ENCODE assay signal across 8 cellular contexts in genomic region chr10:14603539-14604102, GRCh38.
DNase-seq lines count a peak whose midpoint lies in the region; ATAC-seq lines count a peak whose summit lies in the region.

No MANE protein-coding gene starts in this region.

- peak; percentile 25 to 33 for ATAC-seq in activated T-cell treated with anti-CD3 and anti-CD28 coated beads, Interleukin-2, amount 50 U/mL, for 4 hours
- peak; percentile 3 for ATAC-seq in HG02981 (IDR thresholded peaks at IDR 0.05; ENCODE audit: unreplicated experiment)
- peak; percentile 40 to 43 for ATAC-seq in natural killer cell treated with Interleukin-12 subunit alpha and Interleukin-12 subunit beta and Interleukin-15 and Interleukin-18, amount 100 ng/mL, for 72 hours

- H3K27ac ChIP-seq in epithelial cell of prostate, result peak overlapping the region; percentile 28

- H3K9me3 Mint-ChIP-seq in activated T-cell treated with anti-CD3 and anti-CD28 coated beads, Interleukin-2, amount 50 U/mL, for 4 hours, result no peaks in the 10 kb centered on the region
- peaks cover 4% of the 10 kb centered on the region for H3K9me3 Mint-ChIP-seq in natural killer cell treated with Interleukin-12 subunit alpha and Interleukin-12 subunit beta and Interleukin-15 and Interleukin-18, amount 100 ng/mL, for 72 hours

- H3K4me1 Mint-ChIP-seq in activated T-cell treated with anti-CD3 and anti-CD28 coated beads, Interleukin-2, amount 50 U/mL, for 4 hours (ENCODE audit: low read depth), result peaks cover 69% of the 10 kb centered on the region
- peaks cover 66 to 70% of the 10 kb centered on the region in 2 donors for H3K4me1 Mint-ChIP-seq in natural killer cell treated with Interleukin-12 subunit alpha and Interleukin-12 subunit beta and Interleukin-15 and Interleukin-18, amount 100 ng/mL, for 72 hours (ENCODE audit: low read depth in 2 of 2)

- peaks cover 21% of the 10 kb centered on the region for H3K36me3 Mint-ChIP-seq in activated T-cell treated with anti-CD3 and anti-CD28 coated beads, Interleukin-2, amount 50 U/mL, for 4 hours (ENCODE audit: insufficient read depth)
- H3K36me3 Mint-ChIP-seq in natural killer cell treated with Interleukin-12 subunit alpha and Interleukin-12 subunit beta and Interleukin-15 and Interleukin-18, amount 100 ng/mL, for 72 hours, result peaks cover 39% of the 10 kb centered on the region

- no peaks in the 10 kb centered on the region for H3K27me3 Mint-ChIP-seq in activated T-cell treated with anti-CD3 and anti-CD28 coated beads, Interleukin-2, amount 50 U/mL, for 4 hours (ENCODE audit: low read depth)
- no peaks in the 10 kb centered on the region for H3K27me3 Mint-ChIP-seq in natural killer cell treated with Interleukin-12 subunit alpha and Interleukin-12 subunit beta and Interleukin-15 and Interleukin-18, amount 100 ng/mL, for 72 hours

- H3K27ac Mint-ChIP-seq in natural killer cell treated with Interleukin-12 subunit alpha and Interleukin-12 subunit beta and Interleukin-15 and Interleukin-18, amount 100 ng/mL, for 72 hours, result peak overlapping the region; percentile 93 to 95

- peak overlapping the region; percentile 95 for H3K4me3 Mint-ChIP-seq in activated T-cell treated with anti-CD3 and anti-CD28 coated beads, Interleukin-2, amount 50 U/mL, for 4 hours
- H3K4me3 Mint-ChIP-seq in natural killer cell treated with Interleukin-12 subunit alpha and Interleukin-12 subunit beta and Interleukin-15 and Interleukin-18, amount 100 ng/mL, for 72 hours, result peak overlapping the region; percentile 99

- DNase-seq in activated T-cell treated with anti-CD3 and anti-CD28 coated beads, Interleukin-2, amount 50 U/mL, for 4 hours, result no peak
- no peak for DNase-seq in activated T-cell treated with anti-CD3 and anti-CD28 coated beads for 4 hours
- DNase-seq in SW480 (ENCODE audit: low spot score), result peak; percentile 18
- DNase-seq in epithelial cell of prostate (ENCODE audit: low read depth, low spot score), result no peak
- DNase-seq in natural killer cell treated with Interleukin-12 subunit alpha and Interleukin-12 subunit beta and Interleukin-15 and Interleukin-18, amount 100 ng/mL, for 72 hours (ENCODE audit: low spot score), result peak; percentile 42
- DNase-seq in NCI-H187 (lab: John Stamatoyannopoulos, UW), result no peak
- DNase-seq in A172 (ENCODE audit: low spot score), result no peak

Comparison
In these comparisons a context has a peak if more than half of its experiments do, and no peak if none do; other contexts are left out.
1. DNase-seq: peak in SW480 (single experiment) and natural killer cell treated with Interleukin-12 subunit alpha and Interleukin-12 subunit beta and Interleukin-15 and Interleukin-18, amount 100 ng/mL, for 72 hours (single experiment); none in activated T-cell treated with anti-CD3 and anti-CD28 coated beads, Interleukin-2, amount 50 U/mL, for 4 hours (single experiment), activated T-cell treated with anti-CD3 and anti-CD28 coated beads for 4 hours (single experiment), epithelial cell of prostate (single experiment), NCI-H187 (0 of 2) and A172 (single experiment).
2. Peak in every context shown above with its lines, with median percentiles within 50 percentile points of each other: ATAC-seq.